In genomic region chr17:61406871-61407210, GRCh38 we compare ENCODE assay signal across 1 cellular context.
TF ChIP-seq lines count a peak whose summit lies in the region.

No MANE protein-coding gene starts in this region.

TF ChIP-seq in SK-N-SH, 30 proteins besides CTCF, POLR2A, EP300 and RAD21 (continued from another document):
- TF ChIP-seq REST (IDR thresholded peaks at IDR 0.05; ENCODE audit: low read depth, low read length) (no peak), TAF1 (IDR thresholded peaks at IDR 0.05; ENCODE audit: borderline replicate concordance, low read depth, low read length) (no peak)
